Comparison of ENCODE assay signal across 15 cellular contexts in the genomic region with DNA sequence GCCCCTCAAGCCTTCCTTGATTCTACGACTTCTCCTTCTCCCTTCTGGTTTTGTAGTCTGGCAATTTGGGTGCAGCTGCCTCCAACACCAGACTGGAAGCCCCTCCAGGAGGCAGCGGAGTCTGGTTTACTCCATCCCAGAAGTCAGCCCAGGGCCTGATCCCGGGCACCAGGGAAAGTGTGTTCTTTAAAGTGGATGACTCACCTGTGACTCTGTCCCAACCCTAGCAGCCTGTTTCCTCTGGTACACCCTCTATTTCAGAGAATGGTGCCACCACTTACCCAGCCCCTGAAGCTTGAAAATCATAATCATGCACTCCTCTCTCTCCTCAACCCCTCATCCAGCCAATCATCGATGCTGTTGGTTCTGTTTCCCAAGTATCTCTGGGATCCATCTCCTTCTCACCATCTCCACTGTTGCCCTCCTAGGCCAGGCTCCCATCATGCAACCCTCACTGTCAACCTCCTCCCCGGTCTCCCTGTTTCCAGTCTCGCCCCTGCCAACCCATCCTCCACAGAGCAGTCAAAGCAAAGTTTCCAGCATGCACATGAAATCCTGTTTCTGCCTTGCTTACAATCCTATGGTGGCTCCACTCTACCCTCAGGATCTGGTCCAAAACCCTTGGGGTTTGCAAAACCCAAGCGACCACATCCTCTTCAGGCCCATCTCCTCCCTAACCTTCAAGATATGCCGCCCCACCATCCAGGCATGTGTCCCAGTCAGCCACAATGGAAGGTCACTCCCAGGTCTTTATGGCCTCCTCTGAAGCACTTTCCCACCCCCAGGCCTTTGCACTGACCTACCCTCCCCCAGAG. TPM values are rescaled to one million over a fixed set of nuclear protein-coding genes. Genes with fewer than 3 reads are reported as not detected.
DNase-seq lines count a peak whose midpoint lies in the region; ATAC-seq and TF ChIP-seq lines count a peak whose summit lies in the region.
"Had no signal": no experiment of that assay in that cellular context is flagged by ENCODE, and none has a peak within 500 bp of the region (broad histone marks: within the 10 kb centered on the region; RNA-seq: fewer than 3 reads in every experiment).

No MANE protein-coding gene starts in this region.

- H3K4me3 Mint-ChIP-seq in H9 (peak overlapping the region; percentile 18 to 82), nephron (peak overlapping the region; percentile 19 to 34 (median 27))
- H3K4me3 Mint-ChIP-seq in activated T-helper 17 cell treated with anti-CD3 and anti-CD28 coated beads, Interleukin-2, amount 50 U/mL, for 72 hours, result peak overlapping the region; percentile 51

- no peak overlapping the region for H2BK5ac ChIP-seq in H9 (ENCODE audit: insufficient read length, low read length)

- no peak overlapping the region for H3K56ac ChIP-seq in H9 (ENCODE audit: insufficient read length, low read depth, low read length)

- no peaks in the 10 kb centered on the region for H3K9me3 ChIP-seq in H9 (ENCODE audit: control insufficient read depth, low read depth, low read length)
- H3K9me3 ChIP-seq: pancreas had no signal

- H4K91ac ChIP-seq in H9 (ENCODE audit: insufficient read length, low read depth, low read length), result no peak overlapping the region

- H4K20me1 ChIP-seq in H9 (ENCODE audit: control insufficient read depth, insufficient read depth, insufficient read length), result peaks cover 2% of the 10 kb centered on the region

- TF ChIP-seq CTCF in H9 (conservative IDR thresholded peaks at IDR 0.05), result no peak
- TF ChIP-seq CTCF in nephron (IDR thresholded peaks at IDR 0.05; ENCODE audit: unreplicated experiment in 3 of 3), result no peak

- H3K18ac ChIP-seq in H9 (ENCODE audit: insufficient read length, low read depth, low read length), result no peak overlapping the region

- H3K79me2 ChIP-seq in H9 (ENCODE audit: insufficient read depth, low read length), result no peaks in the 10 kb centered on the region

- H3K9ac ChIP-seq in H9 (ENCODE audit: extremely low read depth, insufficient read length, low read length), result no peak overlapping the region

- no peak overlapping the region for H3K4ac ChIP-seq in H9 (ENCODE audit: low read depth, low read length)

- H3T11ph ChIP-seq in H9 (ENCODE audit: low read length), result no peak overlapping the region

- H2BK12ac ChIP-seq in H9 (ENCODE audit: insufficient read length, low read depth, low read length), result no peak overlapping the region

- no peak overlapping the region for H2BK120ac ChIP-seq in H9 (ENCODE audit: low read depth, low read length, poor library complexity, severe bottlenecking)

- H3K4me2 ChIP-seq in H9 (ENCODE audit: insufficient read depth, insufficient read length, low read length), result peak overlapping the region; percentile 48

- no CpG with 5 or more reads among the region's 8 CpGs for WGBS in H9 (ENCODE audit: extremely low coverage, insufficient read length, low lambda C conversion rate)

- H3K27me3 ChIP-seq in H9 (ENCODE audit: insufficient read depth, low read length), result peaks cover 83% of the 10 kb centered on the region

- no peak overlapping the region for H4K5ac ChIP-seq in H9 (ENCODE audit: insufficient read length, low read depth, low read length)

- H3K27ac ChIP-seq in H9 (ENCODE audit: insufficient read length, low read depth, low read length), result no peak overlapping the region
- H3K27ac ChIP-seq: pancreas had no signal

- DNase-seq in DMS53 treated with DMSO at 0.1 percent for 48 hours (lab: John Stamatoyannopoulos, UW; ENCODE audit: unreplicated experiment) (peak; percentile 22), H9 (no peak), SIG-M5 (lab: John Stamatoyannopoulos, UW) (no peak), DMS 273 (lab: John Stamatoyannopoulos, UW; ENCODE audit: unreplicated experiment) (no peak)
- DNase-seq: DMS79 treated with DMSO at 0.1 percent for 48 hours; NCI-H2171 treated with DMSO at 0.1 percent for 48 hours; pancreas; stimulated activated CD4-positive, alpha-beta T cell treated with anti-CD3 and anti-CD28 coated beads, Interleukin-2, amount 100 ng/mL, for 24 hours; stimulated activated naive CD4-positive, alpha-beta T cell treated with Interleukin-2 at 50 U/mL for 16 hours had no signal

- no peak for ATAC-seq in activated T-helper 17 cell treated with anti-CD3 and anti-CD28 coated beads, Interleukin-2, amount 50 U/mL, for 72 hours (replicated peaks)
- no peak for ATAC-seq in GM21447 (IDR thresholded peaks at IDR 0.05; ENCODE audit: unreplicated experiment)

- peaks cover 3 to 6% of the 10 kb centered on the region in 2 experiments; a peak in 4 of 5 replicates for H3K9me3 Mint-ChIP-seq in H9
- H3K9me3 Mint-ChIP-seq in activated T-helper 17 cell treated with anti-CD3 and anti-CD28 coated beads, Interleukin-2, amount 50 U/mL, for 72 hours, result no peaks in the 10 kb centered on the region
- H3K9me3 Mint-ChIP-seq in nephron, result peaks cover 4% of the 10 kb centered on the region
- H3K9me3 Mint-ChIP-seq: activated T-helper 2 cell treated with anti-CD3 and anti-CD28 coated beads, Interferon-gamma antibody, Interleukin-2, Interleukin-4, amounts not matched to agents 10 μg/mL and 5 μg/mL and 100 μg/mL, durations not matched to agents 14 hours and 24 hours and 36 hours had no signal

- H3K23me2 ChIP-seq in H9 (ENCODE audit: insufficient read length, low read depth, low read length, poor library complexity, severe bottlenecking), result peaks cover 20% of the 10 kb centered on the region

- H3K27ac Mint-ChIP-seq in H9, result no peak overlapping the region
- no peak overlapping the region for H3K27ac Mint-ChIP-seq in activated T-helper 17 cell treated with anti-CD3 and anti-CD28 coated beads, Interleukin-2, amount 50 U/mL, for 72 hours
- H3K27ac Mint-ChIP-seq in nephron, result no peak overlapping the region
- H3K27ac Mint-ChIP-seq: activated T-helper 2 cell treated with anti-CD3 and anti-CD28 coated beads, Interferon-gamma antibody, Interleukin-2, Interleukin-4, amounts not matched to agents 10 μg/mL and 5 μg/mL and 100 μg/mL, durations not matched to agents 14 hours and 24 hours and 36 hours had no signal

- H3K36me3 Mint-ChIP-seq in H9 (ENCODE audit: insufficient read depth in 1 of 3, low read depth in 3 of 3), result peaks cover 0 to 7% (median 0%) of the 10 kb centered on the region in 3 experiments; a peak in 2 of 7 replicates
- H3K36me3 Mint-ChIP-seq in activated T-helper 17 cell treated with anti-CD3 and anti-CD28 coated beads, Interleukin-2, amount 50 U/mL, for 72 hours (ENCODE audit: low read depth), result no peaks in the 10 kb centered on the region
- no peaks in the 10 kb centered on the region for H3K36me3 Mint-ChIP-seq in nephron (ENCODE audit: low read depth)

- no peak overlapping the region for H3K14ac ChIP-seq in H9 (ENCODE audit: insufficient read depth, low read length)

- no peaks in the 10 kb centered on the region for H3K79me1 ChIP-seq in H9 (ENCODE audit: insufficient read depth, low read depth, low read length, poor library complexity, severe bottlenecking)

- H3K4me1 Mint-ChIP-seq in H9 (peaks cover 38 to 57% of the 10 kb centered on the region in 2 experiments), nephron (peaks cover 52% of the 10 kb centered on the region)
- peaks cover under 1% of the 10 kb centered on the region for H3K4me1 Mint-ChIP-seq in activated T-helper 17 cell treated with anti-CD3 and anti-CD28 coated beads, Interleukin-2, amount 50 U/mL, for 72 hours

- no peak overlapping the region for H4K8ac ChIP-seq in H9 (replicated peaks; ENCODE audit: insufficient read length, low read depth, low read length)

- H2BK20ac ChIP-seq in H9 (ENCODE audit: low read depth, low read length, poor library complexity, severe bottlenecking), result no peak overlapping the region

- H3K4me1 ChIP-seq in H9 (ENCODE audit: insufficient read depth, low read length), result peaks cover 4% of the 10 kb centered on the region; the same call in 1 of the 2 replicates

- no peak overlapping the region for H2BK15ac ChIP-seq in H9 (ENCODE audit: low read depth, low read length)

- no peak overlapping the region for H3K23ac ChIP-seq in H9 (ENCODE audit: insufficient read length, low read depth, low read length)

- H2AFZ ChIP-seq in H9 (ENCODE audit: low read length), result no peak overlapping the region

- H3K27me3 Mint-ChIP-seq in H9 (ENCODE audit: low read depth) (peaks cover 99% of the 10 kb centered on the region), nephron (ENCODE audit: low read depth) (peaks cover 100% of the 10 kb centered on the region)
- peaks cover 75% of the 10 kb centered on the region for H3K27me3 Mint-ChIP-seq in activated T-helper 17 cell treated with anti-CD3 and anti-CD28 coated beads, Interleukin-2, amount 50 U/mL, for 72 hours

- H2AK5ac ChIP-seq in H9 (ENCODE audit: insufficient read length, low read length), result no peak overlapping the region

RNA-seq across cellular contexts. Expression of gene LHX6, which starts 10.5 kb away (rescaled TPM):
- total RNA-seq in H9 (2021), result 1.6 and 1.8 TPM in 2 replicates
- total RNA-seq in activated T-helper 17 cell treated with anti-CD3 and anti-CD28 coated beads, Interleukin-2, amount 50 U/mL, for 72 hours, result not detected
- total RNA-seq: activated T-helper 2 cell treated with anti-CD3 and anti-CD28 coated beads, Interferon-gamma antibody, Interleukin-2, Interleukin-4, amounts not matched to agents 10 μg/mL and 5 μg/mL and 100 μg/mL, durations not matched to agents 14 hours and 24 hours and 36 hours; OCI-LY7 had no signal

RNA-seq across cellular contexts. Expression of gene RBM18, which starts 46.4 kb away (rescaled TPM):
- 18.3 and 18.9 TPM in 2 replicates for total RNA-seq in H9 (2021)
- 10 to 100 TPM; 25.7 to 36.1 TPM for total RNA-seq in activated T-helper 17 cell treated with anti-CD3 and anti-CD28 coated beads, Interleukin-2, amount 50 U/mL, for 72 hours

RNA-seq across cellular contexts. Expression of gene MRRF, which starts 46.4 kb away (rescaled TPM):
- total RNA-seq in H9 (2021), result 31.6 and 33.7 TPM in 2 replicates
- 10 to 100 TPM; 42.7 to 51.3 TPM for total RNA-seq in activated T-helper 17 cell treated with anti-CD3 and anti-CD28 coated beads, Interleukin-2, amount 50 U/mL, for 72 hours

RNA-seq across cellular contexts. Expression of gene MORN5, which starts 58.6 kb away (rescaled TPM):
- total RNA-seq in H9 (2021), result not detected in 2 replicates
- total RNA-seq in activated T-helper 17 cell treated with anti-CD3 and anti-CD28 coated beads, Interleukin-2, amount 50 U/mL, for 72 hours, result not detected
- total RNA-seq: activated T-helper 2 cell treated with anti-CD3 and anti-CD28 coated beads, Interferon-gamma antibody, Interleukin-2, Interleukin-4, amounts not matched to agents 10 μg/mL and 5 μg/mL and 100 μg/mL, durations not matched to agents 14 hours and 24 hours and 36 hours; liver; OCI-LY7 had no signal

RNA-seq across cellular contexts. Expression of gene NDUFA8, which starts 58.7 kb away (rescaled TPM):
- total RNA-seq in H9 (2021), result 60.7 and 65.1 TPM in 2 replicates
- total RNA-seq in activated T-helper 17 cell treated with anti-CD3 and anti-CD28 coated beads, Interleukin-2, amount 50 U/mL, for 72 hours, result 10 to 100 TPM; 36.8 to 59.0 TPM
